ENCODE assay signal across 12 cellular contexts in genomic region chr14:64296561-64296960, GRCh38. TPM values are rescaled to one million over a fixed set of nuclear protein-coding genes. Genes with fewer than 3 reads are reported as not detected.
DNase-seq lines count a peak whose midpoint lies in the region; ATAC-seq and TF ChIP-seq lines count a peak whose summit lies in the region.
"Had no signal": no experiment of that assay in that cellular context is flagged by ENCODE, and none has a peak within 500 bp of the region (broad histone marks: within the 10 kb centered on the region; RNA-seq: fewer than 3 reads in every experiment).

No MANE protein-coding gene starts in this region.

- DNase-seq in DMS53 (lab: John Stamatoyannopoulos, UW) (peak; percentile 17), DMS53 treated with DMSO at 0.1 percent for 48 hours (lab: John Stamatoyannopoulos, UW; ENCODE audit: unreplicated experiment) (no peak), RPMI7951 (ENCODE audit: low read depth) (peak; percentile 14), epithelial cell of proximal tubule (ENCODE audit: low read depth) (peak; percentile 16), pulmonary artery endothelial cell (ENCODE audit: low read depth, low spot score) (peak; percentile 69), NCI-H128 (lab: John Stamatoyannopoulos, UW; ENCODE audit: unreplicated experiment) (no peak)
- DNase-seq: Peyer's patch, right cardiac atrium had no signal

- no peak for TF ChIP-seq CTCF in epithelial cell of proximal tubule (conservative IDR thresholded peaks at IDR 0.05; ENCODE audit: low read depth, low read length)

- ATAC-seq in HG02759 (IDR thresholded peaks at IDR 0.05; ENCODE audit: unreplicated experiment), result no peak
- no peak for ATAC-seq in HG03520 (IDR thresholded peaks at IDR 0.05; ENCODE audit: unreplicated experiment)

- no peak overlapping the region for H3K4me3 ChIP-seq in epithelial cell of proximal tubule (ENCODE audit: low read depth, low read length)
- H3K4me3 ChIP-seq: esophagus muscularis mucosa, Peyer's patch, thoracic aorta had no signal

RNA-seq across cellular contexts. Expression of gene ESR2, which starts 2.4 kb away (rescaled TPM):
- 0.10 and 0.12 TPM in 2 replicates for total RNA-seq in RPMI7951 (2014; rRNA removed; shearing (Covaris generic))
- total RNA-seq in epithelial cell of proximal tubule (under 0.01 and 0.06 TPM in 2 replicates), pulmonary artery endothelial cell (0.13 and 0.99 TPM in 2 replicates)

Comparison
In these comparisons a context has a peak if more than half of its experiments do, and no peak if none do; other contexts are left out.
1. DNase-seq: peak in DMS53 (single experiment), RPMI7951 (single experiment), epithelial cell of proximal tubule (single experiment) and pulmonary artery endothelial cell (single experiment); none in DMS53 treated with DMSO at 0.1 percent for 48 hours (single experiment) and NCI-H128 (single experiment).